In genomic region chr17:73096866-73097265, GRCh38 we compare ENCODE assay signal across 19 cellular contexts. TPM values are rescaled to one million over a fixed set of nuclear protein-coding genes. Genes with fewer than 3 reads are reported as not detected.
A peak's percentile ranks its signal among the peaks of the same experiment; 100 is the strongest.
DNase-seq lines count a peak whose midpoint lies in the region; ATAC-seq, FAIRE-seq and TF ChIP-seq lines count a peak whose summit lies in the region.
"Had no signal": no experiment of that assay in that cellular context is flagged by ENCODE, and none has a peak within 500 bp of the region (broad histone marks: within the 10 kb centered on the region; RNA-seq: fewer than 3 reads in every experiment).

No MANE protein-coding gene starts in this region.

- TF ChIP-seq POLR2A in H54 (IDR thresholded peaks at IDR 0.05; ENCODE audit: low read depth, low read length): no peak

- H3K9me3 ChIP-seq in tibial artery: no peaks in the 10 kb centered on the region
- H3K9me3 ChIP-seq: uterus had no signal

- intact Hi-C loops in tibial artery (cut with DNase I; ENCODE audit: low total_unique reads): loop anchor here (10.0 kb wide), 1 partner anchor 208 kb away; no protein-coding TSS in a partner anchor

- peaks cover 47% of the 10 kb centered on the region for H3K27me3 Mint-ChIP-seq in progenitor cell of endocrine pancreas

- peaks cover 8% of the 10 kb centered on the region for H3K4me1 Mint-ChIP-seq in progenitor cell of endocrine pancreas (ENCODE audit: low read depth)

- H3K4me1 ChIP-seq in tibial artery: peaks cover 0 to 52% (median 31%) of the 10 kb centered on the region in 4 donors

- H3K27me3 ChIP-seq in tibial artery: no peaks in the 10 kb centered on the region
- H3K27me3 ChIP-seq: uterus had no signal

- TF ChIP-seq CTCF in fibroblast of mammary gland (conservative IDR thresholded peaks at IDR 0.05; ENCODE audit: control insufficient read depth, insufficient read depth, low read depth, low read length) (no peak), tibial artery (IDR thresholded peaks at IDR 0.05) (no peak), progenitor cell of endocrine pancreas (IDR thresholded peaks at IDR 0.05; ENCODE audit: unreplicated experiment) (no peak)

- no peak for FAIRE-seq in H54 (lab: Jason Lieb, UNC)
- FAIRE-seq: GM12891, islet of Langerhans had no signal

- H3K36me3 ChIP-seq in tibial artery: no peaks in the 10 kb centered on the region
- H3K36me3 ChIP-seq: uterus had no signal

- H3K36me3 Mint-ChIP-seq in progenitor cell of endocrine pancreas (ENCODE audit: insufficient read depth): no peaks in the 10 kb centered on the region
- H3K36me3 Mint-ChIP-seq: memory B cell had no signal

- no peaks in the 10 kb centered on the region for H3K9me3 Mint-ChIP-seq in progenitor cell of endocrine pancreas (ENCODE audit: low read depth)
- H3K9me3 Mint-ChIP-seq: activated naive CD4-positive, alpha-beta T cell treated with anti-CD3 and anti-CD28 coated beads, Interleukin-2, amount 50 U/mL, for 72 hours; CD4-positive, alpha-beta T cell; memory B cell; T-helper 1 cell treated with Interleukin-12 subunit alpha and Interleukin-12 subunit beta and Interleukin-4 antibody, amounts not matched to agents 30 μg/mL and 1 μg/mL, for 36 hours had no signal

- ATAC-seq in GM19035 (IDR thresholded peaks at IDR 0.05; ENCODE audit: unreplicated experiment): no peak
- ATAC-seq: activated naive CD4-positive, alpha-beta T cell treated with anti-CD3 and anti-CD28 coated beads, Interleukin-2, amount 50 U/mL, for 72 hours had no signal

- DNase-seq in H54 (ENCODE audit: insufficient read length, low spot score): peak; percentile 37
- peak; percentile 84 for DNase-seq in RPMI7951 (ENCODE audit: low read depth)
- DNase-seq in fibroblast of mammary gland (ENCODE audit: low read depth): peak; percentile 31
- peak; percentile 63 to 90 for DNase-seq in tibial artery
- DNase-seq in progenitor cell of endocrine pancreas (ENCODE audit: low spot score, unreplicated experiment): no peak
- no peak for DNase-seq in foreskin melanocyte
- DNase-seq: CD4-positive, alpha-beta T cell; central memory CD4-positive, alpha-beta T cell; NCI-H2081; NCI-H526 treated with DMSO at 0.1 percent for 48 hours; RPMI8226; stimulated activated CD4-positive, alpha-beta T cell treated with anti-CD3 and anti-CD28 coated beads, Interleukin-4, amount 100 ng/mL, for 24 hours; uterus had no signal

- peak overlapping the region; percentile 76 to 84 for H3K27ac ChIP-seq in tibial artery
- H3K27ac ChIP-seq: uterus had no signal

- H3K4me3 ChIP-seq in fibroblast of mammary gland (ENCODE audit: control insufficient read depth, low read depth, low read length): no peak overlapping the region
- H3K4me3 ChIP-seq in tibial artery: no peak overlapping the region
- H3K4me3 ChIP-seq: uterus had no signal

- no peak overlapping the region for H3K4me3 Mint-ChIP-seq in progenitor cell of endocrine pancreas (ENCODE audit: low read depth)
- H3K4me3 Mint-ChIP-seq: CD4-positive, alpha-beta T cell; memory B cell; T-helper 1 cell treated with Interleukin-12 subunit alpha and Interleukin-12 subunit beta and Interleukin-4 antibody, amounts not matched to agents 30 μg/mL and 1 μg/mL, for 36 hours had no signal

- H3K27ac Mint-ChIP-seq in progenitor cell of endocrine pancreas: no peak overlapping the region
- H3K27ac Mint-ChIP-seq: activated naive CD4-positive, alpha-beta T cell treated with anti-CD3 and anti-CD28 coated beads, Interleukin-2, amount 50 U/mL, for 72 hours; CD4-positive, alpha-beta T cell; memory B cell; T-helper 1 cell treated with Interleukin-12 subunit alpha and Interleukin-12 subunit beta and Interleukin-4 antibody, amounts not matched to agents 30 μg/mL and 1 μg/mL, for 36 hours had no signal

RNA-seq across cellular contexts. Expression of gene SLC39A11, which starts 4.4 kb away (rescaled TPM):
- 7.6 and 7.9 TPM in 2 replicates for total RNA-seq in RPMI7951 (2014; rRNA removed; shearing (Covaris generic))
- 18.0 and 20.5 TPM in 2 replicates for total RNA-seq in progenitor cell of endocrine pancreas

Comparison
In these comparisons a context has a peak if more than half of its experiments do, and no peak if none do; other contexts are left out.
1. DNase-seq: peak in H54 (single experiment), RPMI7951 (single experiment), fibroblast of mammary gland (single experiment) and tibial artery (2 of 2); none in progenitor cell of endocrine pancreas (single experiment) and foreskin melanocyte (single experiment).